ENCODE assay signal across 9 cellular contexts in the genomic region with DNA sequence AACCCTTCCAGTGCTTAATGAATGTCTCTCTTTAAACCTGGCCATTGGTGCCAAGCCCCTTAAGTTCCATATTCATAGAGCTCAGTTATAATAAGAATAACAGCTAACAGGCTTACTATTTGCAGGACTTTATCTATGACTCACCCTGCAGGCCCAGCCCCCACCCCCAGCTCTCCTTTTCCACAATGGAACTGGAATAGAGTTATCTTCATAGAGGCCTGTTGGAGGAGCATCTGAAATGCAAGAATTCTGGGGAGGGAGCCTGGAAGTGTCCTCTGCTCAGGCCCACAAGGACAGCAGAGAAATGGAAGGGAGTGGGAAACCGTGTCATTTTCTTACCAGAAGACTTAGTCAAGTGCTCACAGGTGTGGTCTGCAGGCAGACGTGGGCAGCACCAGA. TPM values are rescaled to one million over a fixed set of nuclear protein-coding genes. Genes with fewer than 3 reads are reported as not detected.
A peak's percentile ranks its signal among the peaks of the same experiment; 100 is the strongest.
DNase-seq lines count a peak whose midpoint lies in the region; ATAC-seq, FAIRE-seq and TF ChIP-seq lines count a peak whose summit lies in the region.
"Had no signal": no experiment of that assay in that cellular context is flagged by ENCODE, and none has a peak within 500 bp of the region (broad histone marks: within the 10 kb centered on the region; RNA-seq: fewer than 3 reads in every experiment).

No MANE protein-coding gene starts in this region.

- H3K27ac Mint-ChIP-seq in brain, result peak overlapping the region; percentile 61 to 93 (median 76)

- H3K27ac ChIP-seq in BLaER1 (peak overlapping the region; percentile 47), left lung (peak overlapping the region in 1 of 2 donors; percentile 62)

- peak overlapping the region; percentile 35; the same call in 1 of the 2 replicates for H3K9ac ChIP-seq in BLaER1

- H3K4me2 ChIP-seq in BLaER1, result peak overlapping the region; percentile 96

- H3K27me3 ChIP-seq in BLaER1, result peaks cover 7% of the 10 kb centered on the region; the same call in 1 of the 2 replicates
- H3K27me3 ChIP-seq in left lung, result no peaks in the 10 kb centered on the region

- TF ChIP-seq CTCF in brain (conservative IDR thresholded peaks at IDR 0.05), result no peak
- TF ChIP-seq CTCF in left lung (IDR thresholded peaks at IDR 0.05), result no peak

- H3K9me3 Mint-ChIP-seq in brain, result no peaks in the 10 kb centered on the region

- peaks cover 3% of the 10 kb centered on the region for H3K27me3 Mint-ChIP-seq in brain

- H3K9me3 ChIP-seq in BLaER1 (no peaks in the 10 kb centered on the region), left lung (no peaks in the 10 kb centered on the region)

- H3K4me3 ChIP-seq in BLaER1 (peak overlapping the region; percentile 54), left lung (no peak overlapping the region)

- H3K4me1 ChIP-seq in BLaER1, result peaks cover 76% of the 10 kb centered on the region
- peaks cover 4 to 16% of the 10 kb centered on the region in 2 donors for H3K4me1 ChIP-seq in left lung

- peak overlapping the region; percentile 2 to 59 (median 25) for H3K4me3 Mint-ChIP-seq in brain

- H4K20me1 ChIP-seq in BLaER1, result no peaks in the 10 kb centered on the region

- ATAC-seq in left lung (peak; percentile 55), HG03095 (IDR thresholded peaks at IDR 0.05; ENCODE audit: unreplicated experiment) (no peak), GM18867 (IDR thresholded peaks at IDR 0.05; ENCODE audit: unreplicated experiment) (no peak), HG02981 (IDR thresholded peaks at IDR 0.05; ENCODE audit: unreplicated experiment) (no peak)

- H3K36me3 ChIP-seq in BLaER1 (no peaks in the 10 kb centered on the region), left lung (no peaks in the 10 kb centered on the region)

- peaks cover 98% of the 10 kb centered on the region for H3K4me1 Mint-ChIP-seq in brain

- DNase-seq in HT1080 (ENCODE audit: low read depth), result peak; percentile 46
- no peak for DNase-seq in left lung
- DNase-seq in GM19239 (ENCODE audit: insufficient read length, low spot score), result no peak

- intact Hi-C loops in left lung (cut with DNase I), result no loop called here

- H3K36me3 Mint-ChIP-seq in brain, result no peaks in the 10 kb centered on the region

- no peak for FAIRE-seq in GM19239 (lab: Jason Lieb, UNC)

RNA-seq across cellular contexts. Expression of gene SEMA5B, which starts 52.8 kb away (rescaled TPM):
- total RNA-seq in HT1080 (2014; rRNA removed; shearing (Covaris generic)), result not detected in 2 replicates
- polyA plus RNA-seq in HT1080 (2015; cell fraction: cytosol; rRNA removed), result not detected in 2 replicates
- 0.07 and 0.10 TPM in 2 replicates for polyA plus RNA-seq in HT1080 (2015; cell fraction: nucleus; rRNA removed)
- polyA plus RNA-seq in brain (ENCODE audit: insufficient read depth, low read depth, low replicate concordance), result 4.5 TPM
- total RNA-seq in left lung, result under 1 TPM; 0.61 to 0.89 TPM
- total RNA-seq: epithelial cell of proximal tubule had no signal
